ENCODE assay signal across 10 cellular contexts in the genomic region with DNA sequence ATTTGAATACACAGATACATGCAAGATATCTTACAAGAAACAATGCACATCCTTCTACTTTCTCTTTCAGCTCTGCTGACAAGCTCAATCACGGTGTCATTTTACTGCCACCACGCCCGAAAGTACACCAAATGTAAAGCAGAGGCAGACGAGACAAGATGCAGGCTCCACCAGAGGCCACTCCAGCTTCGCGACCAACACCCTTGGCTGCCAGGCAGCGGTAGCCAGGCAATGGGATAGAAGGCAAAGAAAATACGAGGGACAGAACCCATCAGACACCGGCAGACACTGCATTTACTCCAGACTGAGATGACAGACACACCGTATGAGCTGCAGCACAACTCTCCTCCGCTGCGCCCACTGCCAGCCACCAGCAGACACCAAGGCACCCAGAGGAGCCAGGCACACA. TPM values are rescaled to one million over a fixed set of nuclear protein-coding genes. Genes with fewer than 3 reads are reported as not detected.
DNase-seq lines count a peak whose midpoint lies in the region; ATAC-seq, FAIRE-seq and TF ChIP-seq lines count a peak whose summit lies in the region.
"Had no signal": no experiment of that assay in that cellular context is flagged by ENCODE, and none has a peak within 500 bp of the region (broad histone marks: within the 10 kb centered on the region; RNA-seq: fewer than 3 reads in every experiment).

No MANE protein-coding gene starts in this region.

- CTCF ChIA-PET in T-cell (lab: Charles Lee) = no interaction called here

- H3K27me3 Mint-ChIP-seq in GM23338 (ENCODE audit: insufficient read depth, low read depth, poor library complexity) (peaks cover 30% of the 10 kb centered on the region), T-cell (no peaks in the 10 kb centered on the region)

- POLR2A ChIA-PET in T-cell (lab: Charles Lee) = interaction anchor here in 1 of 2 donors (0.5 kb wide), 1 partner anchor 9 kb away, joined by 13 read pairs; no protein-coding TSS in a partner anchor

- WGBS in prostate gland = 38% methylated on average over 12 of the region's 12 CpGs

- H3K4me1 Mint-ChIP-seq in GM23338 = peaks cover 22% of the 10 kb centered on the region
- peaks cover 29 to 42% (median 31%) of the 10 kb centered on the region in 3 donors for H3K4me1 Mint-ChIP-seq in T-cell

- no peak overlapping the region for H3K27ac ChIP-seq in GM23338 (ENCODE audit: low read depth)
- peak overlapping the region; percentile 42 to 74 for H3K27ac ChIP-seq in prostate gland

- H3K36me3 Mint-ChIP-seq in GM23338 (ENCODE audit: low read depth) = peaks cover 82% of the 10 kb centered on the region
- peaks cover 41% of the 10 kb centered on the region for H3K36me3 Mint-ChIP-seq in T-cell

- intact Hi-C loops in prostate gland (cut with DNase I) = loop anchor here (5.0 kb wide), 1 partner anchor 40 kb away; a partner anchor contains a TSS

- H3K9me3 ChIP-seq in prostate gland = no peaks in the 10 kb centered on the region

- H3K9me3 Mint-ChIP-seq in GM23338 (no peaks in the 10 kb centered on the region), T-cell (no peaks in the 10 kb centered on the region)

- TF ChIP-seq POLR2A in prostate gland (IDR thresholded peaks at IDR 0.05) = no peak

- H3K27me3 ChIP-seq in GM23338 (ENCODE audit: insufficient read depth) (no peaks in the 10 kb centered on the region), prostate gland (replicated peaks; ENCODE audit: insufficient read depth) (no peaks in the 10 kb centered on the region)

- H3K79me2 ChIP-seq in GM23338 (replicated peaks; ENCODE audit: insufficient read depth) = peaks cover 46% of the 10 kb centered on the region

- H3K4me3 ChIP-seq in GM23338 (no peak overlapping the region), fibroblast of villous mesenchyme (ENCODE audit: low read depth, low read length) (no peak overlapping the region), prostate gland (no peak overlapping the region)

- H3K4me1 ChIP-seq in GM23338 (ENCODE audit: insufficient read depth) (no peaks in the 10 kb centered on the region), prostate gland (replicated peaks) (peaks cover 19% of the 10 kb centered on the region)

- H3K4me3 Mint-ChIP-seq in GM23338 (no peak overlapping the region; the same call in 2 of the 3 replicates), T-cell (peak overlapping the region in 1 of 3 donors; percentile 18)

- FAIRE-seq in GM19239 (lab: Jason Lieb, UNC) = no peak

- TF ChIP-seq CTCF in GM23338 (conservative IDR thresholded peaks at IDR 0.05; ENCODE audit: low read depth in 2 of 2) (no peak), fibroblast of villous mesenchyme (IDR thresholded peaks at IDR 0.05; ENCODE audit: insufficient read depth, low read depth, low read length) (no peak), prostate gland (IDR thresholded peaks at IDR 0.05) (no peak)

- no peak overlapping the region for H2AFZ ChIP-seq in GM23338

- peaks cover 57% of the 10 kb centered on the region for H3K36me3 ChIP-seq in GM23338 (ENCODE audit: insufficient read depth)
- H3K36me3 ChIP-seq in prostate gland = peaks cover 6 to 27% of the 10 kb centered on the region in 2 donors

- H3K9me2 ChIP-seq in GM23338 (ENCODE audit: insufficient read depth) = no peaks in the 10 kb centered on the region

- peak overlapping the region; percentile 37; the same call in 1 of the 2 replicates for H3K27ac Mint-ChIP-seq in GM23338
- H3K27ac Mint-ChIP-seq in T-cell = peak overlapping the region; percentile 68 to 75

- DNase-seq in GM23338 (ENCODE audit: low spot score) (no peak), T-cell (no peak), fibroblast of villous mesenchyme (ENCODE audit: low read depth) (peak; percentile 34), prostate gland (ENCODE audit: low spot score) (peak; percentile 62), NCI-H146 (lab: John Stamatoyannopoulos, UW) (no peak), GM19239 (ENCODE audit: insufficient read length, low spot score) (no peak)
- DNase-seq: activated CD8-positive, alpha-beta memory T cell treated with anti-CD3 and anti-CD28 coated beads, Interleukin-2, amount 50 U/mL, for 48 hours; NCI-H2227 treated with DMSO at 0.1 percent for 48 hours had no signal

- ATAC-seq in GM23338 (no peak), T-cell (replicated peaks in 1 of 4) (no peak), HG03432 (IDR thresholded peaks at IDR 0.05; ENCODE audit: unreplicated experiment) (no peak), HG03457 (IDR thresholded peaks at IDR 0.05; ENCODE audit: unreplicated experiment) (no peak)

- H4K20me1 ChIP-seq in GM23338 (replicated peaks; ENCODE audit: insufficient read depth) = peaks cover 57% of the 10 kb centered on the region

- peaks cover 62% of the 10 kb centered on the region for H3F3A ChIP-seq in GM23338 (replicated peaks; ENCODE audit: low read depth)

- no peak overlapping the region for H3K4me2 ChIP-seq in GM23338

TF ChIP-seq in GM23338, 12 proteins besides CTCF, POLR2A, EP300 and RAD21 (continues in another document):
- no peak for TF ChIP-seq CREB1 (CRISPR knock-in tag; IDR thresholded peaks at IDR 0.05; ENCODE audit: low read depth)
- no peak for TF ChIP-seq EZH2phosphoT487 (IDR thresholded peaks at IDR 0.05; ENCODE audit: unreplicated experiment)
- TF ChIP-seq EZH2 (IDR thresholded peaks at IDR 0.05; ENCODE audit: low read depth, unreplicated experiment) = no peak
- TF ChIP-seq ZNF114 (CRISPR knock-in tag; IDR thresholded peaks at IDR 0.05) = no peak
- TF ChIP-seq JUNB (IDR thresholded peaks at IDR 0.05; ENCODE audit: unreplicated experiment) = no peak
- TF ChIP-seq, protein P1, sequence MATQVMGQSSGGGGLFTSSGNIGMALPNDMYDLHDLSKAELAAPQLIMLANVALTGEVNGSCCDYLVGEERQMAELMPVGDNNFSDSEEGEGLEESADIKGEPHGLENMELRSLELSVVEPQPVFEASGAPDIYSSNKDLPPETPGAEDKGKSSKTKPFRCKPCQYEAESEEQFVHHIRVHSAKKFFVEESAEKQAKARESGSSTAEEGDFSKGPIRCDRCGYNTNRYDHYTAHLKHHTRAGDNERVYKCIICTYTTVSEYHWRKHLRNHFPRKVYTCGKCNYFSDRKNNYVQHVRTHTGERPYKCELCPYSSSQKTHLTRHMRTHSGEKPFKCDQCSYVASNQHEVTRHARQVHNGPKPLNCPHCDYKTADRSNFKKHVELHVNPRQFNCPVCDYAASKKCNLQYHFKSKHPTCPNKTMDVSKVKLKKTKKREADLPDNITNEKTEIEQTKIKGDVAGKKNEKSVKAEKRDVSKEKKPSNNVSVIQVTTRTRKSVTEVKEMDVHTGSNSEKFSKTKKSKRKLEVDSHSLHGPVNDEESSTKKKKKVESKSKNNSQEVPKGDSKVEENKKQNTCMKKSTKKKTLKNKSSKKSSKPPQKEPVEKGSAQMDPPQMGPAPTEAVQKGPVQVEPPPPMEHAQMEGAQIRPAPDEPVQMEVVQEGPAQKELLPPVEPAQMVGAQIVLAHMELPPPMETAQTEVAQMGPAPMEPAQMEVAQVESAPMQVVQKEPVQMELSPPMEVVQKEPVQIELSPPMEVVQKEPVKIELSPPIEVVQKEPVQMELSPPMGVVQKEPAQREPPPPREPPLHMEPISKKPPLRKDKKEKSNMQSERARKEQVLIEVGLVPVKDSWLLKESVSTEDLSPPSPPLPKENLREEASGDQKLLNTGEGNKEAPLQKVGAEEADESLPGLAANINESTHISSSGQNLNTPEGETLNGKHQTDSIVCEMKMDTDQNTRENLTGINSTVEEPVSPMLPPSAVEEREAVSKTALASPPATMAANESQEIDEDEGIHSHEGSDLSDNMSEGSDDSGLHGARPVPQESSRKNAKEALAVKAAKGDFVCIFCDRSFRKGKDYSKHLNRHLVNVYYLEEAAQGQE (IDR thresholded peaks at IDR 0.05; ENCODE audit: unreplicated experiment) = no peak
- no peak for TF ChIP-seq NANOG (IDR thresholded peaks at IDR 0.05; ENCODE audit: borderline replicate concordance)

RNA-seq across cellular contexts. Expression of a gene that starts 41.0 kb away (rescaled TPM):
- 285 and 296 TPM in 2 replicates for total RNA-seq in GM23338 (2014; rRNA removed; shearing (Covaris generic))
- polyA plus RNA-seq in GM23338 (2016; fragmentation: Nextera tagmentation; extraction: Ambion mirVana) = 68.9 and 77.4 TPM in 2 replicates
- total RNA-seq in T-cell = 100 to 1,000 TPM; 128 to 184 (median 136) TPM
- total RNA-seq in fibroblast of villous mesenchyme = 258 and 297 TPM in 2 replicates
- total RNA-seq in prostate gland = 100 to 1,000 TPM; 133 to 242 TPM

Comparison
In these comparisons a context has a peak if more than half of its experiments do, and no peak if none do; other contexts are left out.
1. DNase-seq: peak in fibroblast of villous mesenchyme (single experiment) and prostate gland (single experiment); none in GM23338 (single experiment), T-cell (0 of 34), NCI-H146 (single experiment) and GM19239 (single experiment).